15 cellular contexts compared by ENCODE assay signal in genomic region chr20:62346398-62347150, GRCh38.
"Had no signal": no experiment of that assay in that cellular context is flagged by ENCODE, and none has a peak within 500 bp of the region (broad histone marks: within the 10 kb centered on the region; RNA-seq: fewer than 3 reads in every experiment).

No MANE protein-coding gene starts in this region.

- DNase-seq: activated CD4-positive, alpha-beta T cell treated with anti-CD3 and anti-CD28 coated beads, Interleukin-2, amount 10 ng/mL, durations not matched to agents 24 days and 14 days; activated CD8-positive, alpha-beta memory T cell treated with anti-CD3 and anti-CD28 coated beads, Interleukin-2, amount 50 U/mL, for 4 hours; activated CD8-positive, alpha-beta T cell treated with anti-CD3 and anti-CD28 coated beads, Interleukin-2, amount 10 ng/mL, durations not matched to agents 7 days and 5 days; activated effector memory CD4-positive, alpha-beta T cell treated with anti-CD3 and anti-CD28 coated beads, Interleukin-2, amount 50 U/mL, for 16 hours; activated T-cell treated with anti-CD3 and anti-CD28 coated beads, Interleukin-2, amount 50 U/mL, for 48 hours; body of pancreas; hippocampal formation; stimulated activated CD4-positive, alpha-beta T cell treated with anti-CD3 and anti-CD28 coated beads, Interleukin-2, amount 100 ng/mL, for 48 hours; stimulated activated naive CD4-positive, alpha-beta T cell; T-helper 17 cell; trophoblast cell had no signal

- H2AFZ ChIP-seq: neural progenitor cell had no signal

- H3K9me3 ChIP-seq: body of pancreas, ovary had no signal

- H3K36me3 ChIP-seq: neural progenitor cell, ovary had no signal

- H3K4me1 ChIP-seq: body of pancreas, neural progenitor cell had no signal

- H3K4me2 ChIP-seq: neural progenitor cell had no signal

- H3K27me3 ChIP-seq: body of pancreas, neural progenitor cell, ovary had no signal

- H3K4me3 ChIP-seq: body of pancreas, coronary artery, neural progenitor cell, ovary had no signal

- H3K27ac ChIP-seq: body of pancreas, coronary artery, neural progenitor cell, ovary had no signal

- H3K9ac ChIP-seq: neural progenitor cell had no signal

- ATAC-seq: activated CD8-positive, alpha-beta T cell treated with anti-CD3 and anti-CD28 coated beads, Interleukin-2, amount 10 ng/mL, durations not matched to agents 7 days and 5 days; body of pancreas; esophagus mucosa; T-helper 17 cell had no signal
